ENCODE assay signal across 8 cellular contexts in genomic region chr1:16901366-16901765, GRCh38. TPM values are rescaled to one million over a fixed set of nuclear protein-coding genes. Genes with fewer than 3 reads are reported as not detected.
A peak's percentile ranks its signal among the peaks of the same experiment; 100 is the strongest.
DNase-seq lines count a peak whose midpoint lies in the region; ATAC-seq, FAIRE-seq and TF ChIP-seq lines count a peak whose summit lies in the region.
"Not testable (repeated sequence)": the region's sequence is repeated elsewhere in the genome, so short reads cannot be mapped to it uniquely, and the experiment has no call there.
"Had no signal": no experiment of that assay in that cellular context is flagged by ENCODE, and none has a peak within 500 bp of the region (broad histone marks: within the 10 kb centered on the region; RNA-seq: fewer than 3 reads in every experiment).

No MANE protein-coding gene starts in this region.

- POLR2A ChIA-PET in CD8-positive, alpha-beta memory T cell (lab: Charles Lee); GM12878 (lab: Charles Lee): not testable (repeated sequence)

- not testable (repeated sequence) for TF ChIP-seq RAD21 in GM12878 (IDR thresholded peaks at IDR 0.05; ENCODE audit: insufficient read depth, low read depth, low read length)

- TF ChIP-seq POLR2A in GM12878 (IDR thresholded peaks at IDR 0.05; ENCODE audit: low read depth, low read length) = not testable (repeated sequence)

- peaks cover 27 to 35% (median 34%) of the 10 kb centered on the region in 3 donors for H3K4me1 Mint-ChIP-seq in CD8-positive, alpha-beta memory T cell
- H3K4me1 Mint-ChIP-seq in T-helper 17 cell (peaks cover 34% of the 10 kb centered on the region), memory B cell (peaks cover 23% of the 10 kb centered on the region)
- peaks cover 32% of the 10 kb centered on the region for H3K4me1 Mint-ChIP-seq in activated T-helper 17 cell treated with anti-CD3 and anti-CD28 coated beads, Interleukin-2, amount 50 U/mL, for 72 hours
- peaks cover 48% of the 10 kb centered on the region for H3K4me1 Mint-ChIP-seq in stimulated activated effector memory CD8-positive, alpha-beta T cell treated with anti-CD3 and anti-CD28 coated beads, Interleukin-12 subunit alpha, Interleukin-12 subunit beta, amount 100 ng/mL, for 72 hours

- H2AFZ ChIP-seq in Loucy (ENCODE audit: low read length) = peak overlapping the region; percentile 58; the same call in 1 of the 2 replicates
- not testable (repeated sequence) for H2AFZ ChIP-seq in GM12878 (ENCODE audit: control insufficient read depth, low read depth, low read length)

- TF ChIP-seq EP300 in GM12878 (IDR thresholded peaks at IDR 0.05; ENCODE audit: borderline replicate concordance in 1 of 2, control insufficient read depth in 1 of 2, low read depth in 2 of 2, low read length in 2 of 2) = not testable (repeated sequence)

- H3K9ac ChIP-seq in Loucy (ENCODE audit: low read depth, low read length, poor library complexity, severe bottlenecking) = peak overlapping the region; percentile 54
- H3K9ac ChIP-seq in GM12878 (ENCODE audit: control insufficient read depth, insufficient read depth, low read length) = not testable (repeated sequence)

- RAD21 ChIA-PET in GM12878 (lab: Charles Lee; ENCODE audit: unreplicated experiment) = not testable (repeated sequence)

- peak overlapping the region; percentile 47 for H3K4me2 ChIP-seq in Loucy (ENCODE audit: low read depth, low read length, poor library complexity, severe bottlenecking)
- not testable (repeated sequence) for H3K4me2 ChIP-seq in GM12878 (ENCODE audit: control insufficient read depth, insufficient read depth)

- not testable (repeated sequence) for TF ChIP-seq CTCF in Loucy (conservative IDR thresholded peaks at IDR 0.05; ENCODE audit: low read length); GM12878 (IDR thresholded peaks at IDR 0.05 in 2 of 3, conservative IDR thresholded peaks at IDR 0.05 in 1 of 3; ENCODE audit: control insufficient read depth in 2 of 3, extremely low read depth in 1 of 3, insufficient read depth in 1 of 3, low read depth in 3 of 3, low read length in 3 of 3)

- peaks cover 0 to 10% of the 10 kb centered on the region in 2 donors for H3K27me3 Mint-ChIP-seq in CD8-positive, alpha-beta memory T cell
- not testable (repeated sequence) for H3K27me3 Mint-ChIP-seq in T-helper 17 cell; activated T-helper 17 cell treated with anti-CD3 and anti-CD28 coated beads, Interleukin-2, amount 50 U/mL, for 72 hours; memory B cell

- WGBS in GM12878 (ENCODE audit: insufficient coverage, insufficient replicate concordance, low lambda C conversion rate, missing lambda C conversion rate) = 19% methylated on average over 2 of the region's 2 CpGs

- H3K27me3 ChIP-seq in CD8-positive, alpha-beta memory T cell (ENCODE audit: insufficient read depth, low read length, poor library complexity, severe bottlenecking); Loucy (ENCODE audit: insufficient read depth, low read length, poor library complexity, severe bottlenecking); GM12878 (replicated peaks in 1 of 2; ENCODE audit: control insufficient read depth in 2 of 2, insufficient read depth in 2 of 2, low read length in 1 of 2): not testable (repeated sequence)

- H3K27ac Mint-ChIP-seq in CD8-positive, alpha-beta memory T cell = peak overlapping the region in 6 of 8 donors; percentile 32 to 93 (median 68)
- H3K27ac Mint-ChIP-seq in T-helper 17 cell (peak overlapping the region; percentile 79), memory B cell (peak overlapping the region; percentile 5)
- peak overlapping the region; percentile 6 for H3K27ac Mint-ChIP-seq in activated T-helper 17 cell treated with anti-CD3 and anti-CD28 coated beads, Interleukin-2, amount 50 U/mL, for 72 hours
- H3K27ac Mint-ChIP-seq in stimulated activated effector memory CD8-positive, alpha-beta T cell treated with anti-CD3 and anti-CD28 coated beads, Interleukin-12 subunit alpha, Interleukin-12 subunit beta, amount 100 ng/mL, for 72 hours = not testable (repeated sequence)

- not testable (repeated sequence) for ATAC-seq in T-helper 17 cell; activated T-helper 17 cell treated with anti-CD3 and anti-CD28 coated beads, Interleukin-2, amount 50 U/mL, for 72 hours (replicated peaks); GM12878; memory B cell (ENCODE audit: low read depth); stimulated activated effector memory CD8-positive, alpha-beta T cell treated with anti-CD3 and anti-CD28 coated beads, Interleukin-12 subunit alpha, Interleukin-12 subunit beta, amount 100 ng/mL, for 72 hours

- CTCF ChIA-PET in CD8-positive, alpha-beta memory T cell (lab: Charles Lee); GM12878 (lab: Yijun Ruan, JAX): not testable (repeated sequence)

- intact Hi-C loops in GM12878 (cut with micrococcal nuclease; ENCODE audit: unreplicated experiment) = not testable (repeated sequence)

- not testable (repeated sequence) for H3K36me3 ChIP-seq in CD8-positive, alpha-beta memory T cell (ENCODE audit: insufficient read depth, low read length); Loucy (ENCODE audit: insufficient read depth, low read length); GM12878 (ENCODE audit: control insufficient read depth in 2 of 2, insufficient read depth in 2 of 2, low read length in 1 of 2)

- not testable (repeated sequence) for H3K9me3 ChIP-seq in CD8-positive, alpha-beta memory T cell (ENCODE audit: low read length); Loucy (ENCODE audit: insufficient read depth, low read depth, low read length); T-helper 17 cell (ENCODE audit: control insufficient read depth, low read length, poor library complexity, severe bottlenecking); GM12878 (replicated peaks; ENCODE audit: control insufficient read depth, insufficient read depth, low read length)

- not testable (repeated sequence) for H3K79me2 ChIP-seq in Loucy (ENCODE audit: insufficient read depth, low read length); GM12878 (ENCODE audit: control insufficient read depth, insufficient read depth, low read length)

- peak overlapping the region in 5 of 7 donors; percentile 2 to 44 (median 27) for H3K4me3 Mint-ChIP-seq in CD8-positive, alpha-beta memory T cell
- H3K4me3 Mint-ChIP-seq in T-helper 17 cell; activated T-helper 17 cell treated with anti-CD3 and anti-CD28 coated beads, Interleukin-2, amount 50 U/mL, for 72 hours; memory B cell: not testable (repeated sequence)
- H3K4me3 Mint-ChIP-seq in stimulated activated effector memory CD8-positive, alpha-beta T cell treated with anti-CD3 and anti-CD28 coated beads, Interleukin-12 subunit alpha, Interleukin-12 subunit beta, amount 100 ng/mL, for 72 hours = peak overlapping the region; percentile 13

- not testable (repeated sequence) for BruUV-seq in GM12878 (replicated peaks; lab: Mats Ljungman, UMichigan)

- peaks cover 47% of the 10 kb centered on the region for H3K4me1 ChIP-seq in CD8-positive, alpha-beta memory T cell (ENCODE audit: insufficient read depth, low read length)
- H3K4me1 ChIP-seq in Loucy (ENCODE audit: insufficient read depth, low read length, poor library complexity, severe bottlenecking) (peaks cover 52% of the 10 kb centered on the region), GM12878 (ENCODE audit: control insufficient read depth, insufficient read depth, low read length) (peaks cover 16% of the 10 kb centered on the region)

- peaks cover 21% of the 10 kb centered on the region for H3F3A ChIP-seq in Loucy (ENCODE audit: low read depth)

- DNase-seq in CD8-positive, alpha-beta memory T cell; T-helper 17 cell; GM12878 (ENCODE audit: low read depth, low spot score); memory B cell (ENCODE audit: low spot score in 2 of 2); stimulated activated effector memory CD8-positive, alpha-beta T cell treated with anti-CD3 and anti-CD28 coated beads, Interleukin-12 subunit alpha, Interleukin-12 subunit beta, amount 100 ng/mL, for 72 hours (ENCODE audit: low spot score in 2 of 2): not testable (repeated sequence)

- not testable (repeated sequence) for H3K9me3 Mint-ChIP-seq in CD8-positive, alpha-beta memory T cell; activated T-helper 17 cell treated with anti-CD3 and anti-CD28 coated beads, Interleukin-2, amount 50 U/mL, for 72 hours; memory B cell; stimulated activated effector memory CD8-positive, alpha-beta T cell treated with anti-CD3 and anti-CD28 coated beads, Interleukin-12 subunit alpha, Interleukin-12 subunit beta, amount 100 ng/mL, for 72 hours

- H3K4me3 ChIP-seq in CD8-positive, alpha-beta memory T cell (ENCODE audit: low read length); Loucy (ENCODE audit: low read length, poor library complexity, severe bottlenecking); GM12878: not testable (repeated sequence)

- SMC1A ChIA-PET in GM12878 (lab: Charles Lee; ENCODE audit: uncharacterized antibody, unreplicated experiment) = not testable (repeated sequence)

- not testable (repeated sequence) for FAIRE-seq in GM12878 (lab: Jason Lieb, UNC)

- H3K36me3 Mint-ChIP-seq in CD8-positive, alpha-beta memory T cell; T-helper 17 cell (ENCODE audit: low read depth); memory B cell: not testable (repeated sequence)
- H3K36me3 Mint-ChIP-seq in activated T-helper 17 cell treated with anti-CD3 and anti-CD28 coated beads, Interleukin-2, amount 50 U/mL, for 72 hours (ENCODE audit: low read depth) = peaks cover 14% of the 10 kb centered on the region
- peaks cover 20% of the 10 kb centered on the region for H3K36me3 Mint-ChIP-seq in stimulated activated effector memory CD8-positive, alpha-beta T cell treated with anti-CD3 and anti-CD28 coated beads, Interleukin-12 subunit alpha, Interleukin-12 subunit beta, amount 100 ng/mL, for 72 hours

- not testable (repeated sequence) for H4K20me1 ChIP-seq in Loucy (ENCODE audit: insufficient read depth, low read length, poor library complexity, severe bottlenecking); GM12878 (ENCODE audit: control insufficient read depth, insufficient read depth)

- in situ Hi-C loops in GM12878 (cut with MboI) = not testable (repeated sequence)

- not testable (repeated sequence) for H3K9me2 ChIP-seq in Loucy (replicated peaks; ENCODE audit: low read depth, low read length)

- H3K27ac ChIP-seq in CD8-positive, alpha-beta memory T cell (ENCODE audit: low read depth, low read length); GM12878 (ENCODE audit: control insufficient read depth, insufficient read depth): not testable (repeated sequence)

RNA-seq across cellular contexts. Expression of gene RNU1-2, which starts 5.6 kb away (rescaled TPM):
- total RNA-seq in CD8-positive, alpha-beta memory T cell = 1,000 to 10,000 TPM; 1,293 to 1,300 TPM
- not detected for polyA plus RNA-seq in CD8-positive, alpha-beta memory T cell
- total RNA-seq in T-helper 17 cell = 1,000 to 10,000 TPM; 3,182 to 3,922 TPM
- total RNA-seq in activated T-helper 17 cell treated with anti-CD3 and anti-CD28 coated beads, Interleukin-2, amount 50 U/mL, for 72 hours = 1,000 to 10,000 TPM; 1,202 to 2,371 TPM
- total RNA-seq in GM12878 (2013; cell fraction: nucleolus; rRNA removed) = under 0.01 TPM in 2 replicates
- under 0.01 TPM in 2 replicates for total RNA-seq in GM12878 (2014; rRNA removed)
- total RNA-seq in GM12878 (2014; rRNA removed; fragmentation: Illumina TruSeq; extraction: Trizol) = 20,946 and 25,634 TPM in 2 replicates
- total RNA-seq in GM12878 (2021) = 2,403 and 2,678 TPM in 2 replicates
- not detected for polyA plus RNA-seq in GM12878 (2011; ENCODE audit: low read depth)
- polyA plus RNA-seq in GM12878 (2011; rRNA removed) = 82.4 and 113 TPM in 2 replicates
- polyA plus RNA-seq in GM12878 (2011; cell fraction: cytosol; rRNA removed) = under 0.01 TPM in 1 of 2 replicates, not detected in the other
- under 0.01 TPM in 2 replicates for polyA plus RNA-seq in GM12878 (2011; cell fraction: nucleus; rRNA removed)
- polyA plus RNA-seq in GM12878 (2012) = 66.2 TPM in 1 of 2 replicates, not detected in the other
- polyA plus RNA-seq in GM12878 (2014; fragmentation: Illumina TruSeq; extraction: Trizol) = not detected in 2 replicates
- 1 to 10 TPM; 4.5 to 4.9 TPM for polyA plus RNA-seq in GM12878 (2014; fragmentation: Nextera tagmentation; extraction: Ambion mirVana)
- polyA plus RNA-seq in GM12878 (2014; rRNA removed) = not detected in 2 replicates
- 1 to 10 TPM; 2.6 to 3.6 TPM for polyA plus RNA-seq in GM12878 (2016; fragmentation: Nextera tagmentation; extraction: Ambion mirVana)
- polyA minus RNA-seq in GM12878 (2011; rRNA and poly(A)+ RNA removed) = under 0.01 and 12,429 TPM in 2 replicates
- polyA minus RNA-seq in GM12878 (2011; cell fraction: cytosol; rRNA and poly(A)+ RNA removed) = 90,580 and 95,504 TPM in 2 replicates
- 67,711 and 110,374 TPM in 2 replicates for polyA minus RNA-seq in GM12878 (2011; cell fraction: nucleus; rRNA and poly(A)+ RNA removed)
- polyA plus RNA-seq: IMR-90 had no signal

RNA-seq across cellular contexts. Expression of gene CROCC, which starts 20.4 kb away (rescaled TPM):
- total RNA-seq in CD8-positive, alpha-beta memory T cell = 10 to 100 TPM; 25.6 to 30.1 TPM
- polyA plus RNA-seq in CD8-positive, alpha-beta memory T cell = 6.9 TPM
- 10 to 100 TPM; 52.4 to 55.9 TPM for total RNA-seq in T-helper 17 cell
- 10 to 100 TPM; 21.2 to 24.5 TPM for total RNA-seq in activated T-helper 17 cell treated with anti-CD3 and anti-CD28 coated beads, Interleukin-2, amount 50 U/mL, for 72 hours
- 9.3 and 12.0 TPM in 2 replicates for total RNA-seq in GM12878 (2013; cell fraction: nucleolus; rRNA removed)
- 3.2 and 3.4 TPM in 2 replicates for total RNA-seq in GM12878 (2014; rRNA removed)
- total RNA-seq in GM12878 (2014; rRNA removed; fragmentation: Illumina TruSeq; extraction: Trizol) = 1.8 and 1.9 TPM in 2 replicates
- total RNA-seq in GM12878 (2021) = 3.3 and 3.4 TPM in 2 replicates
- polyA plus RNA-seq in GM12878 (2011; ENCODE audit: low read depth) = 2.2 TPM
- polyA plus RNA-seq in GM12878 (2011; rRNA removed) = 1.4 and 2.7 TPM in 2 replicates
- 2.1 and 3.4 TPM in 2 replicates for polyA plus RNA-seq in GM12878 (2011; cell fraction: cytosol; rRNA removed)
- polyA plus RNA-seq in GM12878 (2011; cell fraction: nucleus; rRNA removed) = 21.7 and 22.1 TPM in 2 replicates
- polyA plus RNA-seq in GM12878 (2012) = 3.6 and 6.5 TPM in 2 replicates
- polyA plus RNA-seq in GM12878 (2014; fragmentation: Illumina TruSeq; extraction: Trizol) = 1.0 and 3.0 TPM in 2 replicates
- under 1 TPM; 0.04 to 0.05 TPM for polyA plus RNA-seq in GM12878 (2014; fragmentation: Nextera tagmentation; extraction: Ambion mirVana)
- polyA plus RNA-seq in GM12878 (2014; rRNA removed) = 5.0 and 5.5 TPM in 2 replicates
- under 1 TPM; 0.82 to 0.84 TPM for polyA plus RNA-seq in GM12878 (2016; fragmentation: Nextera tagmentation; extraction: Ambion mirVana)
- 3.1 and 5.0 TPM in 2 replicates for polyA minus RNA-seq in GM12878 (2011; rRNA and poly(A)+ RNA removed)
- 0.52 and 0.53 TPM in 2 replicates for polyA minus RNA-seq in GM12878 (2011; cell fraction: cytosol; rRNA and poly(A)+ RNA removed)
- 4.2 and 6.5 TPM in 2 replicates for polyA minus RNA-seq in GM12878 (2011; cell fraction: nucleus; rRNA and poly(A)+ RNA removed)
